28 cellular contexts compared by ENCODE assay signal in the genomic region with DNA sequence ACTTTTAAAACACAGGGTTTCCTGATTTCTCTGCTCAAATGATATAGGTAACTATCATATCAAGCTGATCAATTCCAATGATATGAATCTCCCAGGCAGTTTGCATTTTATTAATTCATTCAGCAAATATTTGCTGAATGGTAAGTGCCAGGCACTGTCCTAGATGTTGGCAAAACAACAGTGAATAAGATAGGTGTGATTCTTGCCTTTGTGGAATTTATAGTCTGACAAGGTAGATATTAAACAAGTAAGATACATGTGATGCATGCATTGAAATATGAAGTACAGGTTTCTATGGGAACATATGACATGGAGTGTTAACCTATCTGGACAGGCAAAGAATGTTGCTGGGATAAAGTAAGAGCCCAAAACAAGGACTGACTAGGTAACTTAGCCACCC.
"Had no signal": no experiment of that assay in that cellular context is flagged by ENCODE, and none has a peak within 500 bp of the region (broad histone marks: within the 10 kb centered on the region; RNA-seq: fewer than 3 reads in every experiment).

No MANE protein-coding gene starts in this region.

- H3K27me3 ChIP-seq: ovary, right atrium auricular region, right lobe of liver, suprapubic skin, tibial artery, upper lobe of right lung had no signal

- H3K27me3 Mint-ChIP-seq: progenitor cell of endocrine pancreas had no signal

- DNase-seq: head of caudate nucleus; hippocampal formation; kidney glomerular epithelial cell; left ventricle myocardium inferior; mesendoderm; midbrain; mucosa of descending colon; naive thymus-derived CD8-positive, alpha-beta T cell; ovary; right lobe of liver; stimulated activated CD4-positive, alpha-beta T cell treated with anti-CD3 and anti-CD28 coated beads, Interleukin-12 subunit alpha, Interleukin-12 subunit beta, amount 100 ng/mL, for 4 hours; stimulated activated CD4-positive, alpha-beta T cell treated with anti-CD3 and anti-CD28 coated beads, Interleukin-15, amount 100 ng/mL, for 24 hours; stimulated activated CD4-positive, alpha-beta T cell treated with anti-CD3 and anti-CD28 coated beads, Interleukin-4, amount 100 ng/mL, for 24 hours; stimulated activated naive CD4-positive, alpha-beta T cell; tibial artery; trophoblast cell; upper lobe of right lung had no signal

- H3K4me3 Mint-ChIP-seq: naive thymus-derived CD8-positive, alpha-beta T cell; nephron; stimulated activated effector memory CD8-positive, alpha-beta T cell treated with anti-CD3 and anti-CD28 coated beads, Interleukin-12 subunit alpha, Interleukin-12 subunit beta, amount 100 ng/mL, for 72 hours; stimulated activated naive CD8-positive, alpha-beta T cell treated with anti-CD3 and anti-CD28 coated beads, Interleukin-15, Interleukin-2, amounts not matched to agents 100 ng/mL and 50 ng/mL, for 24 hours had no signal

- H3K27ac ChIP-seq: left ventricle myocardium inferior, ovary, right atrium auricular region, right lobe of liver, skin epidermis, suprapubic skin, thoracic aorta, tibial artery, upper lobe of right lung had no signal

- H3K4me3 ChIP-seq: left ventricle myocardium inferior, lung, mucosa of descending colon, ovary, right atrium auricular region, right lobe of liver, skin epidermis, suprapubic skin, thoracic aorta, tibial artery, upper lobe of right lung had no signal

- H3K9me3 ChIP-seq: mucosa of descending colon, ovary, right atrium auricular region, right lobe of liver, suprapubic skin, thoracic aorta, tibial artery, upper lobe of right lung had no signal

- FAIRE-seq: keratinocyte, urothelium cell line had no signal

- H3K4me1 ChIP-seq: left ventricle myocardium inferior, right atrium auricular region, right lobe of liver, suprapubic skin, tibial artery, upper lobe of right lung had no signal

- ATAC-seq: mucosa of descending colon; naive thymus-derived CD8-positive, alpha-beta T cell; right lobe of liver; stimulated activated effector memory CD8-positive, alpha-beta T cell treated with anti-CD3 and anti-CD28 coated beads, Interleukin-12 subunit alpha, Interleukin-12 subunit beta, amount 100 ng/mL, for 72 hours; upper lobe of right lung had no signal

- H3K27ac Mint-ChIP-seq: progenitor cell of endocrine pancreas; stimulated activated effector memory CD8-positive, alpha-beta T cell treated with anti-CD3 and anti-CD28 coated beads, Interleukin-12 subunit alpha, Interleukin-12 subunit beta, amount 100 ng/mL, for 72 hours; stimulated activated naive CD8-positive, alpha-beta T cell treated with anti-CD3 and anti-CD28 coated beads, Interleukin-15, Interleukin-2, amounts not matched to agents 100 ng/mL and 50 ng/mL, for 24 hours had no signal

- H3K4me1 Mint-ChIP-seq: nephron had no signal

- H3K36me3 Mint-ChIP-seq: stimulated activated effector memory CD8-positive, alpha-beta T cell treated with anti-CD3 and anti-CD28 coated beads, Interleukin-12 subunit alpha, Interleukin-12 subunit beta, amount 100 ng/mL, for 72 hours had no signal

- H3K9me3 Mint-ChIP-seq: nephron; stimulated activated effector memory CD8-positive, alpha-beta T cell treated with anti-CD3 and anti-CD28 coated beads, Interleukin-12 subunit alpha, Interleukin-12 subunit beta, amount 100 ng/mL, for 72 hours; stimulated activated naive CD8-positive, alpha-beta T cell treated with anti-CD3 and anti-CD28 coated beads, Interleukin-15, Interleukin-2, amounts not matched to agents 100 ng/mL and 50 ng/mL, for 24 hours had no signal

- H3K36me3 ChIP-seq: left ventricle myocardium inferior, ovary, right atrium auricular region, right lobe of liver, suprapubic skin, thoracic aorta, tibial artery, upper lobe of right lung had no signal
